Comparison of ENCODE assay signal across 22 cellular contexts in the genomic region with DNA sequence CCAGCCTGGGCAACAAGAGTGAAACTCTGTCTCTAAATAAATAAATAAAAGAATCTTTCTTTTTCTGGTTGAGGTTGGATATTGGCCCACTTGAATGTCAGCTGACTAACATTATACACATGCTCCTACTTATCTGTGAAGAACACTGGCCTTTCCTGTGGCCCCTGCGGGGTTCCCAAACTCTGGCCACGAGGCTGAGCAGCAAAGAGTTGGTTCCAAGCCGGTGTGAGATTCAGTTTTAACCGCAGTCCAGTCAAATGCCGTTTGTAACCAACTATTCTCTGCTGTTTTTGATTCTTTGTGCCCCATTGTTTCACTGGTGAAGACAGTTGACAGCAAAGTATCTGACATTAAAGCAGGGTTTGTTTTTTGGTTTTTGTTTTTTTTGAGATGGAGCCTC. TPM values are rescaled to one million over a fixed set of nuclear protein-coding genes. Genes with fewer than 3 reads are reported as not detected.
DNase-seq lines count a peak whose midpoint lies in the region; ATAC-seq and TF ChIP-seq lines count a peak whose summit lies in the region.
"Had no signal": no experiment of that assay in that cellular context is flagged by ENCODE, and none has a peak within 500 bp of the region (broad histone marks: within the 10 kb centered on the region; RNA-seq: fewer than 3 reads in every experiment).

No MANE protein-coding gene starts in this region.

- H3K27me3 Mint-ChIP-seq in GM23338 (ENCODE audit: insufficient read depth, low read depth, poor library complexity) (peaks cover 10% of the 10 kb centered on the region), H9 (ENCODE audit: low read depth) (peaks cover 20% of the 10 kb centered on the region)

- H3K4me2 ChIP-seq in GM23338 (no peak overlapping the region), H9 (ENCODE audit: insufficient read depth, insufficient read length, low read length) (no peak overlapping the region)
- H3K4me2 ChIP-seq: A549 had no signal

- H3K27me3 ChIP-seq in GM23338 (ENCODE audit: insufficient read depth) (no peaks in the 10 kb centered on the region), RWPE2 (ENCODE audit: insufficient read depth, poor library complexity, severe bottlenecking) (no peaks in the 10 kb centered on the region), H9 (ENCODE audit: insufficient read depth, low read length) (no peaks in the 10 kb centered on the region)
- H3K27me3 ChIP-seq: BE2C had no signal

- no peak overlapping the region for H3K4me3 ChIP-seq in GM23338
- H3K4me3 ChIP-seq in RWPE2 (ENCODE audit: severe bottlenecking) = no peak overlapping the region
- no peak overlapping the region for H3K4me3 ChIP-seq in astrocyte of the spinal cord (ENCODE audit: low read depth, low read length)
- H3K4me3 ChIP-seq: A549 had no signal

- no peak for DNase-seq in GM23338 (ENCODE audit: low spot score)
- no peak for DNase-seq in RWPE2 (ENCODE audit: low spot score)
- peak; percentile 26 for DNase-seq in astrocyte of the spinal cord (ENCODE audit: low read depth, low spot score)
- DNase-seq in islet precursor cell = peak; percentile 44
- no peak for DNase-seq in H9
- no peak for DNase-seq in stimulated activated CD8-positive, alpha-beta memory T cell treated with anti-CD3 and anti-CD28 coated beads, Interleukin-4, amount 100 ng/mL, for 48 hours
- DNase-seq in stimulated activated naive CD4-positive, alpha-beta T cell treated with Interleukin-2 at 50 U/mL for 16 hours (lab: John Stamatoyannopoulos, UW) = no peak
- DNase-seq: BE2C, EL, GF-D8, NCI-H1105, NCI-H146, NCI-H2029, NCI-H2171, NCI-H345, NCI-H524, NCI-H82, SHP77 treated with DMSO at 0.1 percent for 48 hours had no signal

- WGBS in H9 (ENCODE audit: extremely low coverage, insufficient read length, low lambda C conversion rate) = no CpG with 5 or more reads among the region's 5 CpGs

- H3K36me3 ChIP-seq in GM23338 (ENCODE audit: insufficient read depth) (0 out of 2 replicates have a peak, but pooled peaks cover 4% of the 10 kb centered on the region), RWPE2 (ENCODE audit: low read depth) (peaks cover 10% of the 10 kb centered on the region)
- H3K36me3 ChIP-seq: BE2C had no signal

- H2AK5ac ChIP-seq in H9 (ENCODE audit: insufficient read length, low read length) = no peak overlapping the region

- H3K79me1 ChIP-seq in H9 (ENCODE audit: insufficient read depth, low read depth, low read length, poor library complexity, severe bottlenecking) = no peaks in the 10 kb centered on the region

- no peak overlapping the region for H4K8ac ChIP-seq in H9 (replicated peaks; ENCODE audit: insufficient read length, low read depth, low read length)

- TF ChIP-seq CTCF in GM23338 (conservative IDR thresholded peaks at IDR 0.05; ENCODE audit: low read depth in 2 of 2) (no peak), RWPE2 (IDR thresholded peaks at IDR 0.05; ENCODE audit: poor library complexity, severe bottlenecking) (no peak), astrocyte of the spinal cord (IDR thresholded peaks at IDR 0.05; ENCODE audit: low read depth, low read length) (no peak), H9 (conservative IDR thresholded peaks at IDR 0.05) (no peak)

- no peaks in the 10 kb centered on the region for H3K9me3 Mint-ChIP-seq in GM23338
- no peaks in the 10 kb centered on the region for H3K9me3 Mint-ChIP-seq in H9

- H3K9me3 ChIP-seq in RWPE2 (ENCODE audit: severe bottlenecking) = no peaks in the 10 kb centered on the region
- no peaks in the 10 kb centered on the region for H3K9me3 ChIP-seq in H9 (ENCODE audit: control insufficient read depth, low read depth, low read length)
- H3K9me3 ChIP-seq: A549, BE2C had no signal

- no peak overlapping the region for H2BK15ac ChIP-seq in H9 (ENCODE audit: low read depth, low read length)

- H3K23me2 ChIP-seq in H9 (ENCODE audit: insufficient read length, low read depth, low read length, poor library complexity, severe bottlenecking) = no peaks in the 10 kb centered on the region

- ATAC-seq in GM23338 (no peak), RWPE2 (ENCODE audit: low read depth) (no peak), GM18519 (IDR thresholded peaks at IDR 0.05; ENCODE audit: low FRiP score, unreplicated experiment) (no peak)
- ATAC-seq: A549 had no signal

- no peak overlapping the region for H2BK5ac ChIP-seq in H9 (ENCODE audit: insufficient read length, low read length)

- no peak overlapping the region for H2BK120ac ChIP-seq in H9 (ENCODE audit: low read depth, low read length, poor library complexity, severe bottlenecking)

- H2AFZ ChIP-seq in GM23338 = no peak overlapping the region
- H2AFZ ChIP-seq in H9 (ENCODE audit: low read length) = no peak overlapping the region

- no peak overlapping the region for H4K5ac ChIP-seq in H9 (ENCODE audit: insufficient read length, low read depth, low read length)

- no peak overlapping the region for H4K91ac ChIP-seq in H9 (ENCODE audit: insufficient read length, low read depth, low read length)

- H3K9me2 ChIP-seq in GM23338 (ENCODE audit: insufficient read depth) = no peaks in the 10 kb centered on the region

- no peak overlapping the region for H3T11ph ChIP-seq in H9 (ENCODE audit: low read length)

- H3K36me3 Mint-ChIP-seq in GM23338 (ENCODE audit: low read depth) = peaks cover 66% of the 10 kb centered on the region
- peaks cover 8 to 53% (median 20%) of the 10 kb centered on the region in 3 experiments; a peak in 6 of 7 replicates for H3K36me3 Mint-ChIP-seq in H9 (ENCODE audit: insufficient read depth in 1 of 3, low read depth in 3 of 3)

- no peak overlapping the region for H3K14ac ChIP-seq in H9 (ENCODE audit: insufficient read depth, low read length)

- peaks cover 33% of the 10 kb centered on the region for H3F3A ChIP-seq in GM23338 (replicated peaks; ENCODE audit: low read depth)

- in situ Hi-C loops in astrocyte of the spinal cord (cut with HindIII; ENCODE audit: low sequenced_read_pairs) = no loop called here

- no peak overlapping the region for H3K4me3 Mint-ChIP-seq in GM23338
- no peak overlapping the region for H3K4me3 Mint-ChIP-seq in H9

- H3K79me2 ChIP-seq in GM23338 (replicated peaks; ENCODE audit: insufficient read depth) (peaks cover 56% of the 10 kb centered on the region), H9 (ENCODE audit: insufficient read depth, low read length) (peaks cover 3% of the 10 kb centered on the region; the same call in 1 of the 2 replicates)

- H3K4me1 ChIP-seq in GM23338 (ENCODE audit: insufficient read depth) = peaks cover 64% of the 10 kb centered on the region
- peaks cover 29% of the 10 kb centered on the region for H3K4me1 ChIP-seq in RWPE2 (ENCODE audit: insufficient read depth, poor library complexity, severe bottlenecking)
- H3K4me1 ChIP-seq in H9 (ENCODE audit: insufficient read depth, low read length) = peaks cover 6% of the 10 kb centered on the region; the same call in 1 of the 2 replicates

- H2BK20ac ChIP-seq in H9 (ENCODE audit: low read depth, low read length, poor library complexity, severe bottlenecking) = no peak overlapping the region

- no peak overlapping the region for H3K18ac ChIP-seq in H9 (ENCODE audit: insufficient read length, low read depth, low read length)

- H3K27ac Mint-ChIP-seq in GM23338 = no peak overlapping the region
- H3K27ac Mint-ChIP-seq in H9 = no peak overlapping the region

- H4K20me1 ChIP-seq in GM23338 (replicated peaks; ENCODE audit: insufficient read depth) (peaks cover 30% of the 10 kb centered on the region; the same call in 1 of the 2 replicates), H9 (ENCODE audit: control insufficient read depth, insufficient read depth, insufficient read length) (no peaks in the 10 kb centered on the region)

- no peak overlapping the region for H2BK12ac ChIP-seq in H9 (ENCODE audit: insufficient read length, low read depth, low read length)

- H3K23ac ChIP-seq in H9 (ENCODE audit: insufficient read length, low read depth, low read length) = no peak overlapping the region

- peak overlapping the region; percentile 69; the same call in 1 of the 2 replicates for H3K27ac ChIP-seq in GM23338 (ENCODE audit: low read depth)
- peak overlapping the region; percentile 49 for H3K27ac ChIP-seq in RWPE2 (ENCODE audit: poor library complexity, severe bottlenecking)
- H3K27ac ChIP-seq in H9 (ENCODE audit: insufficient read length, low read depth, low read length) = no peak overlapping the region
- H3K27ac ChIP-seq: A549, HL-60 had no signal

- H3K4ac ChIP-seq in H9 (ENCODE audit: low read depth, low read length) = no peak overlapping the region

- no peak overlapping the region for H3K56ac ChIP-seq in H9 (ENCODE audit: insufficient read length, low read depth, low read length)

- no peak overlapping the region for H3K9ac ChIP-seq in H9 (ENCODE audit: extremely low read depth, insufficient read length, low read length)

- H3K4me1 Mint-ChIP-seq in GM23338 = peaks cover 70% of the 10 kb centered on the region
- H3K4me1 Mint-ChIP-seq in H9 = peaks cover 34 to 51% of the 10 kb centered on the region in 2 experiments

TF ChIP-seq in GM23338, 12 proteins besides CTCF, POLR2A, EP300 and RAD21 (continues in another document):
- TF ChIP-seq NANOG (IDR thresholded peaks at IDR 0.05; ENCODE audit: borderline replicate concordance) (no peak), CREB1 (CRISPR knock-in tag; IDR thresholded peaks at IDR 0.05; ENCODE audit: low read depth) (no peak)

RNA-seq across cellular contexts. Expression of a gene that starts 11.2 kb away (rescaled TPM):
- total RNA-seq in GM23338 (2014; rRNA removed; shearing (Covaris generic)) = 126 and 149 TPM in 2 replicates
- polyA plus RNA-seq in GM23338 (2016; fragmentation: Nextera tagmentation; extraction: Ambion mirVana) = 93.1 and 97.2 TPM in 2 replicates
- 74.4 and 78.4 TPM in 2 replicates for total RNA-seq in H9 (2021)
- total RNA-seq: OCI-LY7 had no signal

RNA-seq across cellular contexts. Expression of a gene that starts 51.1 kb away (rescaled TPM):
- total RNA-seq in GM23338 (2014; rRNA removed; shearing (Covaris generic)) = 27.3 and 35.3 TPM in 2 replicates
- polyA plus RNA-seq in GM23338 (2016; fragmentation: Nextera tagmentation; extraction: Ambion mirVana) = 81.1 and 89.2 TPM in 2 replicates
- 50.6 and 54.1 TPM in 2 replicates for total RNA-seq in H9 (2021)

Comparison
In these comparisons a context has a peak if more than half of its experiments do, and no peak if none do; other contexts are left out.
1. DNase-seq: peak in astrocyte of the spinal cord (single experiment) and islet precursor cell (single experiment); none in GM23338 (single experiment), RWPE2 (single experiment), H9 (single experiment), stimulated activated CD8-positive, alpha-beta memory T cell treated with anti-CD3 and anti-CD28 coated beads, Interleukin-4, amount 100 ng/mL, for 48 hours (single experiment) and stimulated activated naive CD4-positive, alpha-beta T cell treated with Interleukin-2 at 50 U/mL for 16 hours (single experiment).